8 cellular contexts compared by ENCODE assay signal in genomic region chr17:81253358-81254131, GRCh38. TPM values are rescaled to one million over a fixed set of nuclear protein-coding genes. Genes with fewer than 3 reads are reported as not detected.
DNase-seq lines count a peak whose midpoint lies in the region; ATAC-seq, FAIRE-seq and TF ChIP-seq lines count a peak whose summit lies in the region.

No MANE protein-coding gene starts in this region.

- H3K9ac ChIP-seq in NT2/D1 (ENCODE audit: insufficient read length, low read depth) = peak overlapping the region; percentile 27

- peaks cover 5 to 6% of the 10 kb centered on the region in 2 donors for H3K36me3 Mint-ChIP-seq in activated T-cell treated with anti-CD3 and anti-CD28 coated beads, Interleukin-2, amount 50 U/mL, for 72 hours (ENCODE audit: insufficient read depth in 2 of 2)

- peaks cover 62% of the 10 kb centered on the region for H3K36me3 ChIP-seq in NT2/D1 (ENCODE audit: insufficient read depth, insufficient read length, low read length)
- peaks cover 3 to 41% (median 8%) of the 10 kb centered on the region in 3 donors for H3K36me3 ChIP-seq in pancreas
- no peaks in the 10 kb centered on the region for H3K36me3 ChIP-seq in aorta (ENCODE audit: control insufficient read depth in 1 of 2, insufficient read depth in 2 of 2, low read length in 1 of 2)

- H3K27me3 ChIP-seq in NT2/D1 (ENCODE audit: insufficient read depth, insufficient read length) = no peaks in the 10 kb centered on the region
- no peaks in the 10 kb centered on the region for H3K27me3 ChIP-seq in pancreas
- no peaks in the 10 kb centered on the region for H3K27me3 ChIP-seq in aorta (ENCODE audit: control insufficient read depth in 1 of 2, insufficient read depth in 2 of 2, low read length in 1 of 2)

- ATAC-seq in activated T-cell treated with anti-CD3 and anti-CD28 coated beads, Interleukin-2, amount 50 U/mL, for 72 hours (replicated peaks in 1 of 2) = peak; percentile 59 to 66
- peak; percentile 43 to 57 (median 44) for ATAC-seq in pancreas
- ATAC-seq in aorta (ENCODE audit: low FRiP score) = peak; percentile 63
- no peak for ATAC-seq in HG03565 (IDR thresholded peaks at IDR 0.05; ENCODE audit: unreplicated experiment)

- DNase-seq in activated gamma-delta T cell treated with Interleukin-2 at 50 U/mL for 16 hours (peak; percentile 51), activated gamma-delta T cell (lab: John Stamatoyannopoulos, UW) (no peak), NT2/D1 (ENCODE audit: low read depth, low spot score) (no peak), fibroblast of pulmonary artery (ENCODE audit: low read depth) (peak; percentile 52), pancreas (peak in 2 of 6 donors; percentile 38 to 49), aorta (no peak)
- DNase-seq in activated T-cell treated with anti-CD3 and anti-CD28 coated beads, Interleukin-2, amount 50 U/mL, for 72 hours = peak; percentile 54 to 65

- no peak overlapping the region for H3K4me3 Mint-ChIP-seq in activated T-cell treated with anti-CD3 and anti-CD28 coated beads, Interleukin-2, amount 50 U/mL, for 72 hours

- peaks cover 32% of the 10 kb centered on the region for H3K4me1 ChIP-seq in NT2/D1 (ENCODE audit: insufficient read depth, insufficient read length)
- H3K4me1 ChIP-seq in pancreas = no peaks in the 10 kb centered on the region
- no peaks in the 10 kb centered on the region for H3K4me1 ChIP-seq in aorta (ENCODE audit: control insufficient read depth in 1 of 2, insufficient read depth in 2 of 2, low read length in 2 of 2)

- H3K27ac ChIP-seq in pancreas (no peak overlapping the region), aorta (ENCODE audit: low read depth in 1 of 2, low read length in 2 of 2) (no peak overlapping the region)

- no peak for FAIRE-seq in pancreas (lab: Jason Lieb, UNC)

- H3K9me3 Mint-ChIP-seq in activated T-cell treated with anti-CD3 and anti-CD28 coated beads, Interleukin-2, amount 50 U/mL, for 72 hours = no peaks in the 10 kb centered on the region

- H3K27ac Mint-ChIP-seq in activated T-cell treated with anti-CD3 and anti-CD28 coated beads, Interleukin-2, amount 50 U/mL, for 72 hours = no peak overlapping the region

- H3K27me3 Mint-ChIP-seq in activated T-cell treated with anti-CD3 and anti-CD28 coated beads, Interleukin-2, amount 50 U/mL, for 72 hours (ENCODE audit: low read depth) = no peaks in the 10 kb centered on the region

- TF ChIP-seq CTCF in fibroblast of pulmonary artery (IDR thresholded peaks at IDR 0.05; ENCODE audit: low read length, missing control alignments) = peak; percentile 72
- peak; percentile 27 to 57 (median 54) for TF ChIP-seq CTCF in pancreas (IDR thresholded peaks at IDR 0.05)

- WGBS in pancreas, 2 donors = 64 to 65% methylated on average over 19 of the region's 19 CpGs
- 56 to 57% methylated on average over 19 of the region's 19 CpGs for WGBS in aorta, 2 donors

- intact Hi-C loops in pancreas (cut with DNase I) (loop anchor here in 2 of 3 donors (10.0 kb wide), 2 partner anchors 231 to 351 kb away; no protein-coding TSS in a partner anchor), aorta (cut with DNase I) (loop anchor here (1.0 to 5.0 kb wide), 5 partner anchors 229 to 354 kb away; no protein-coding TSS in a partner anchor)

- H3K4me3 ChIP-seq in NT2/D1 (ENCODE audit: insufficient read length, low read depth) (no peak overlapping the region), fibroblast of pulmonary artery (replicated peaks; ENCODE audit: low read depth, low read length) (no peak overlapping the region), pancreas (no peak overlapping the region), aorta (ENCODE audit: low read length in 2 of 2) (no peak overlapping the region)

- H3K4me1 Mint-ChIP-seq in activated T-cell treated with anti-CD3 and anti-CD28 coated beads, Interleukin-2, amount 50 U/mL, for 72 hours (ENCODE audit: low read depth) = peaks cover 8% of the 10 kb centered on the region

- H3K9me3 ChIP-seq in NT2/D1 (ENCODE audit: insufficient read depth, low read length) (no peaks in the 10 kb centered on the region), pancreas (no peaks in the 10 kb centered on the region), aorta (ENCODE audit: control insufficient read depth, low read length) (no peaks in the 10 kb centered on the region)

RNA-seq across cellular contexts. Expression of gene NDUFAF8, which starts 14.4 kb away (rescaled TPM):
- 10 to 100 TPM; 37.4 to 48.8 TPM for total RNA-seq in activated T-cell treated with anti-CD3 and anti-CD28 coated beads, Interleukin-2, amount 50 U/mL, for 72 hours
- total RNA-seq in pancreas (10 to 100 TPM; 17.5 to 26.3 (median 20.0) TPM), aorta (10 to 100 TPM; 20.2 to 27.4 TPM)
- polyA plus RNA-seq in pancreas (10 to 100 TPM; 29.2 to 34.1 TPM), aorta (10 to 100 TPM; 26.5 to 46.5 TPM)

RNA-seq across cellular contexts. Expression of gene TEPSIN, which starts 14.7 kb away (rescaled TPM):
- total RNA-seq in activated T-cell treated with anti-CD3 and anti-CD28 coated beads, Interleukin-2, amount 50 U/mL, for 72 hours = 10 to 100 TPM; 39.1 to 55.0 TPM
- total RNA-seq in pancreas (10 to 100 TPM; 13.8 to 30.7 (median 16.1) TPM), aorta (10 to 100 TPM; 25.6 to 44.4 TPM)
- polyA plus RNA-seq in pancreas (10 to 100 TPM; 54.4 to 98.5 TPM), aorta (10 to 100 TPM in 1 of 2 donors, 1 to 10 TPM in 1; 5.6 to 79.0 TPM)

RNA-seq across cellular contexts. Expression of gene CEP131, which starts 30.8 kb away (rescaled TPM):
- 10 to 100 TPM in 1 of 2 donors, 1 to 10 TPM in 1; 8.1 to 11.4 TPM for total RNA-seq in activated T-cell treated with anti-CD3 and anti-CD28 coated beads, Interleukin-2, amount 50 U/mL, for 72 hours
- 1 to 10 TPM; 3.4 to 6.9 (median 4.1) TPM for total RNA-seq in pancreas
- 10 to 100 TPM; 22.5 to 22.8 TPM for polyA plus RNA-seq in pancreas
- total RNA-seq in aorta = 10 to 100 TPM in 1 of 2 donors, 1 to 10 TPM in 1; 6.7 to 11.3 TPM
- polyA plus RNA-seq in aorta = 10 to 100 TPM in 1 of 2 donors, 1 to 10 TPM in 1; 5.0 to 86.6 TPM

RNA-seq across cellular contexts. Expression of gene SLC38A10, which starts 41.6 kb away (rescaled TPM):
- total RNA-seq in activated T-cell treated with anti-CD3 and anti-CD28 coated beads, Interleukin-2, amount 50 U/mL, for 72 hours = 10 to 100 TPM; 49.8 to 63.6 TPM
- total RNA-seq in pancreas = 100 to 1,000 TPM in 1 of 6 donors, 10 to 100 TPM in 5; 72.8 to 119 (median 95.7) TPM
- polyA plus RNA-seq in pancreas = 100 to 1,000 TPM; 138 to 190 TPM
- total RNA-seq in aorta = 10 to 100 TPM; 61.9 to 79.6 TPM
- polyA plus RNA-seq in aorta = 100 to 1,000 TPM in 1 of 2 donors, 10 to 100 TPM in 1; 22.3 to 118 TPM

Comparison
In these comparisons a context has a peak if more than half of its experiments do, and no peak if none do; other contexts are left out.
1. DNase-seq: peak in activated gamma-delta T cell treated with Interleukin-2 at 50 U/mL for 16 hours (single experiment), activated T-cell treated with anti-CD3 and anti-CD28 coated beads, Interleukin-2, amount 50 U/mL, for 72 hours (2 of 2) and fibroblast of pulmonary artery (single experiment); none in activated gamma-delta T cell (single experiment), NT2/D1 (single experiment) and aorta (0 of 2).